16 cellular contexts compared by ENCODE assay signal in the genomic region with DNA sequence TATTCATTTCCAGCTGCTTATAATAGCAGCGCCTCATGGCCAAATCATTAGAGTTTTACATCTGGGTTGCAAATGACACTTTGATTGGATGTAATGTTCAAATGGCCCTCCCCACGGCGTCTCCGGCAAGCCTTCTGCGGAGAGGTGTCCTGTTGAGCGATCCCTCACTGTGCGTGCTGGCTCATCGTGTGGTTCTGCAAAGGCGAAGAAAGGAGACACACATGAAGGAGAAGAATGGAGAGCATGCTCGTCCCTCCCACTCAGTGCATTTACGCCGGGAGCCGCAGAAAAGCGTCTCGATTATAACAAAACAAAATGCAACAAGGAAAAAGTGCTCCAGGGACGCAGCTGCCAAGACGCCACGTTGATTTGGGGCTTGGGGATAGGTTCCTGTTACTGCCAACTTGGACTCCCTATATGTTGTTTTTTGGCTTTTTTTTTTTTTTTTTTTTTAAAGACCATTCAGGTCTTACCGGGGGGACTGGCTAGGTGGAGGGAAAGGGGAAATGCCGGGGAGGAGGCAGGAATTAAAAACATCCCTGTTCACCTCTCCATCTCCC.
DNase-seq lines count a peak whose midpoint lies in the region; ATAC-seq and TF ChIP-seq lines count a peak whose summit lies in the region.
"Had no signal": no experiment of that assay in that cellular context is flagged by ENCODE, and none has a peak within 500 bp of the region (broad histone marks: within the 10 kb centered on the region; RNA-seq: fewer than 3 reads in every experiment).

No MANE protein-coding gene starts in this region.

- no peaks in the 10 kb centered on the region for H3K36me3 ChIP-seq in left ventricle myocardium inferior
- no peaks in the 10 kb centered on the region for H3K36me3 ChIP-seq in tibial artery

- no peak for DNase-seq in left ventricle myocardium inferior
- DNase-seq in left cardiac atrium: no peak
- DNase-seq in T-helper 17 cell: no peak
- peak; percentile 21 for DNase-seq in left kidney (ENCODE audit: low read depth, low spot score)
- peak; percentile 14 to 37 for DNase-seq in tibial artery
- no peak for DNase-seq in NCI-H2196 treated with DMSO at 0.1 percent for 48 hours (lab: John Stamatoyannopoulos, UW; ENCODE audit: unreplicated experiment)
- DNase-seq in NCI-H345 treated with DMSO at 0.1 percent for 48 hours (lab: John Stamatoyannopoulos, UW; ENCODE audit: unreplicated experiment): no peak
- no peak for DNase-seq in effector CD4-positive, alpha-beta T cell
- DNase-seq: activated CD4-positive, alpha-beta T cell treated with anti-CD3 and anti-CD28 coated beads, Interleukin-2, amount 50 U/mL, for 1 hour; CD4-positive, alpha-beta memory T cell; NCI-H187 treated with DMSO at 0.1 percent for 48 hours; NCI-H526 treated with DMSO at 0.1 percent for 48 hours; stimulated activated CD4-positive, alpha-beta T cell treated with anti-CD3 and anti-CD28 coated beads, Interleukin-2, amount 100 ng/mL, for 48 hours had no signal

- intact Hi-C loops in left ventricle myocardium inferior (cut with micrococcal nuclease): loop anchor here (5.0 kb wide), 1 partner anchor 381 kb away; no protein-coding TSS in a partner anchor
- intact Hi-C loops in left cardiac atrium (cut with DNase I): loop anchor here in 1 of 2 donors (5.0 kb wide), 2 partner anchors 106 to 371 kb away; no protein-coding TSS in a partner anchor
- intact Hi-C loops in tibial artery (cut with DNase I; ENCODE audit: low total_unique reads): no loop called here

- H3K27me3 ChIP-seq in left ventricle myocardium inferior (ENCODE audit: low read depth) (no peaks in the 10 kb centered on the region), tibial artery (no peaks in the 10 kb centered on the region)

- peaks cover 4% of the 10 kb centered on the region for H3K36me3 Mint-ChIP-seq in T-helper 17 cell (ENCODE audit: low read depth)
- H3K36me3 Mint-ChIP-seq: activated naive CD4-positive, alpha-beta T cell treated with anti-CD3 and anti-CD28 coated beads, Interleukin-2, amount 50 U/mL, for 72 hours; CD4-positive, alpha-beta memory T cell had no signal

- ATAC-seq in left cardiac atrium (no peak), T-helper 17 cell (no peak)
- ATAC-seq: Panc1 had no signal

- peak overlapping the region; percentile 59 for H3K27ac ChIP-seq in left ventricle myocardium inferior (replicated peaks)
- no peak overlapping the region for H3K27ac ChIP-seq in tibial artery

- H3K9me3 ChIP-seq in left ventricle myocardium inferior (replicated peaks) (no peaks in the 10 kb centered on the region), T-helper 17 cell (ENCODE audit: control insufficient read depth, low read length, poor library complexity, severe bottlenecking) (no peaks in the 10 kb centered on the region), tibial artery (peaks cover 0 to 11% (median 8%) of the 10 kb centered on the region in 3 donors)
- H3K9me3 ChIP-seq: SK-N-SH had no signal

- H3K4me3 Mint-ChIP-seq in T-helper 17 cell: no peak overlapping the region
- H3K4me3 Mint-ChIP-seq: CD4-positive, alpha-beta memory T cell had no signal

- H3K4me1 ChIP-seq in left ventricle myocardium inferior: peaks cover 14% of the 10 kb centered on the region
- peaks cover 0 to 15% (median 8%) of the 10 kb centered on the region in 4 donors for H3K4me1 ChIP-seq in tibial artery

- H3K4me3 ChIP-seq in left ventricle myocardium inferior (peak overlapping the region; percentile 64), tibial artery (no peak overlapping the region)

- H3K27me3 Mint-ChIP-seq in T-helper 17 cell: peaks cover 13% of the 10 kb centered on the region

- TF ChIP-seq CTCF in left ventricle myocardium inferior (IDR thresholded peaks at IDR 0.05; ENCODE audit: borderline replicate concordance): no peak
- TF ChIP-seq CTCF in tibial artery (IDR thresholded peaks at IDR 0.05): no peak

- no peaks in the 10 kb centered on the region for H3K4me1 Mint-ChIP-seq in T-helper 17 cell

- peak overlapping the region; percentile 70 for H3K27ac Mint-ChIP-seq in T-helper 17 cell
- H3K27ac Mint-ChIP-seq: activated naive CD4-positive, alpha-beta T cell treated with anti-CD3 and anti-CD28 coated beads, Interleukin-2, amount 50 U/mL, for 72 hours; CD4-positive, alpha-beta memory T cell had no signal

Comparison
In these comparisons a context has a peak if more than half of its experiments do, and no peak if none do; other contexts are left out.
1. DNase-seq: peak in left kidney (single experiment) and tibial artery (2 of 2); none in left ventricle myocardium inferior (single experiment), left cardiac atrium (single experiment), T-helper 17 cell (0 of 3), NCI-H2196 treated with DMSO at 0.1 percent for 48 hours (single experiment), NCI-H345 treated with DMSO at 0.1 percent for 48 hours (single experiment) and effector CD4-positive, alpha-beta T cell (single experiment).